9 cellular contexts compared by ENCODE assay signal in genomic region chr5:17255471-17256016, GRCh38. TPM values are rescaled to one million over a fixed set of nuclear protein-coding genes. Genes with fewer than 3 reads are reported as not detected.
DNase-seq lines count a peak whose midpoint lies in the region; ATAC-seq, FAIRE-seq and TF ChIP-seq lines count a peak whose summit lies in the region.
"Had no signal": no experiment of that assay in that cellular context is flagged by ENCODE, and none has a peak within 500 bp of the region (broad histone marks: within the 10 kb centered on the region; RNA-seq: fewer than 3 reads in every experiment).

No MANE protein-coding gene starts in this region.

- intact Hi-C loops in kidney (cut with DNase I), result no loop called here

- H3K27ac ChIP-seq in kidney (ENCODE audit: low read depth in 2 of 2, low read length in 2 of 2), result no peak overlapping the region

- H3K36me3 ChIP-seq in bronchial epithelial cell (ENCODE audit: control insufficient read depth, insufficient read depth, low read length), result peaks cover 3% of the 10 kb centered on the region
- H3K36me3 ChIP-seq in kidney (ENCODE audit: control insufficient read depth in 1 of 2, insufficient read depth in 2 of 2, low read length in 2 of 2), result no peaks in the 10 kb centered on the region

- peaks cover 0 to 21% (median 0%) of the 10 kb centered on the region in 4 donors for H3K4me1 Mint-ChIP-seq in naive thymus-derived CD8-positive, alpha-beta T cell

- DNase-seq in AML-193 (lab: John Stamatoyannopoulos, UW) (peak; percentile 87 to 93), bronchial epithelial cell (ENCODE audit: low read depth) (peak; percentile 91), NK-92 (lab: John Stamatoyannopoulos, UW; ENCODE audit: unreplicated experiment) (no peak), kidney (no peak)
- DNase-seq in naive thymus-derived CD8-positive, alpha-beta T cell, result no peak
- DNase-seq in stimulated activated naive CD4-positive, alpha-beta T cell (lab: John Stamatoyannopoulos, UW), result no peak
- DNase-seq: MG63 had no signal

- no peak overlapping the region for H3K4me3 Mint-ChIP-seq in naive thymus-derived CD8-positive, alpha-beta T cell

- no peaks in the 10 kb centered on the region for H3K4me1 ChIP-seq in kidney (ENCODE audit: control insufficient read depth in 1 of 2, insufficient read depth in 1 of 2, low read depth in 1 of 2, low read length in 2 of 2)

- no peak overlapping the region for H3K4me3 ChIP-seq in bronchial epithelial cell (ENCODE audit: low read depth, low read length)
- no peak overlapping the region for H3K4me3 ChIP-seq in kidney (ENCODE audit: low read length in 2 of 2)
- H3K4me3 ChIP-seq: MG63 had no signal

- no peaks in the 10 kb centered on the region for H3K27me3 ChIP-seq in bronchial epithelial cell (ENCODE audit: control insufficient read depth, insufficient read depth, low read length)
- H3K27me3 ChIP-seq: MG63 had no signal

- no peaks in the 10 kb centered on the region for H3K9me3 ChIP-seq in kidney (ENCODE audit: control insufficient read depth in 1 of 2, low read length in 2 of 2)

- ATAC-seq in GM21390 (IDR thresholded peaks at IDR 0.05; ENCODE audit: unreplicated experiment) (peak; percentile 56), HG03442 (IDR thresholded peaks at IDR 0.05; ENCODE audit: unreplicated experiment) (peak; percentile 40)
- no peak for ATAC-seq in naive thymus-derived CD8-positive, alpha-beta T cell

- H3K27ac Mint-ChIP-seq in naive thymus-derived CD8-positive, alpha-beta T cell, result no peak overlapping the region

- TF ChIP-seq CTCF in bronchial epithelial cell (IDR thresholded peaks at IDR 0.05; ENCODE audit: insufficient read depth, low read length, severe bottlenecking) (no peak), kidney (IDR thresholded peaks at IDR 0.05; ENCODE audit: borderline replicate concordance, extremely low read depth, insufficient read depth) (no peak)

- H3K27me3 Mint-ChIP-seq in naive thymus-derived CD8-positive, alpha-beta T cell, result peaks cover 0 to 10% (median 0%) of the 10 kb centered on the region in 5 donors

- no peaks in the 10 kb centered on the region for H3K36me3 Mint-ChIP-seq in naive thymus-derived CD8-positive, alpha-beta T cell

- peaks cover 0 to 13% (median 0%) of the 10 kb centered on the region in 9 donors for H3K9me3 Mint-ChIP-seq in naive thymus-derived CD8-positive, alpha-beta T cell

- POLR2A ChIA-PET in naive thymus-derived CD8-positive, alpha-beta T cell (lab: Charles Lee), result no interaction called here

- no peak for FAIRE-seq in bronchial epithelial cell (lab: Jason Lieb, UNC)
- FAIRE-seq in kidney (lab: Jason Lieb, UNC), result no peak

- no peak overlapping the region for H3K9ac ChIP-seq in kidney (ENCODE audit: low read length in 2 of 2)

RNA-seq across cellular contexts. Expression of gene BASP1, which starts 38.1 kb away (rescaled TPM):
- total RNA-seq in bronchial epithelial cell (78.7 and 80.4 TPM in 2 replicates), kidney (12.5 TPM)
- 1 to 10 TPM; 1.5 to 2.4 TPM for total RNA-seq in naive thymus-derived CD8-positive, alpha-beta T cell
- under 1 TPM in 2 of 3 donors, not detected in 1; 0.09 to 0.16 TPM for polyA plus RNA-seq in naive thymus-derived CD8-positive, alpha-beta T cell
- 5.1 TPM for polyA plus RNA-seq in kidney (ENCODE audit: insufficient read depth, low read depth, low replicate concordance)

Comparison
In these comparisons a context has a peak if more than half of its experiments do, and no peak if none do; other contexts are left out.
1. DNase-seq: peak in AML-193 (2 of 2) and bronchial epithelial cell (single experiment); none in NK-92 (single experiment), naive thymus-derived CD8-positive, alpha-beta T cell (0 of 10), stimulated activated naive CD4-positive, alpha-beta T cell (0 of 6) and kidney (single experiment).
2. ATAC-seq: peak in GM21390 (single experiment) and HG03442 (single experiment); none in naive thymus-derived CD8-positive, alpha-beta T cell (0 of 2).